ENCODE assay signal across 20 cellular contexts in the genomic region with DNA sequence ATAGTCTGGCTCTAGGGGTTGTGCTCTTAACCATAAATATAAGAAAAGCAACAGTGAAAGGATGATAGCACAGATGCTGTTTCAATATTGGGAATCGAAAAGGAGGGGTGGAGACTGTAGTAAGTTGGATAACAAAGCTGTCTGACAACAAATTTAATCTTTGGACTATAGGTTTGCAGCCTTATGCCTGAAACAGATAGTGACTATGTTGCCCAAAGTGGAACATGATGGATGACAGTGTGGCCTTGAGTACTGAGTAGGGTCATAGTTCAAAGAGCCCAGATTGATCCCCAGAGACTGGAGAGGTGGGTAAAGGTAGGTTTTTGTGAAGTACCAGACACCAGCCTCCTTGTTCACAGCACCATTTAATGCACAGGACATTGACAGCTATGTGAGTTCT.
DNase-seq lines count a peak whose midpoint lies in the region; FAIRE-seq and TF ChIP-seq lines count a peak whose summit lies in the region.
"Had no signal": no experiment of that assay in that cellular context is flagged by ENCODE, and none has a peak within 500 bp of the region (broad histone marks: within the 10 kb centered on the region; RNA-seq: fewer than 3 reads in every experiment).

No MANE protein-coding gene starts in this region.

- H3K9me3 ChIP-seq in Loucy (ENCODE audit: insufficient read depth, low read depth, low read length) (no peaks in the 10 kb centered on the region), mesenchymal stem cell (ENCODE audit: control insufficient read depth, low read length) (no peaks in the 10 kb centered on the region), suprapubic skin (no peaks in the 10 kb centered on the region)
- H3K9me3 ChIP-seq: BLaER1 had no signal

- H3K79me2 ChIP-seq in Loucy (ENCODE audit: insufficient read depth, low read length): no peaks in the 10 kb centered on the region

- H4K91ac ChIP-seq in mesenchymal stem cell (ENCODE audit: low read length): no peak overlapping the region

- peaks cover 44% of the 10 kb centered on the region for H3K4me1 ChIP-seq in Loucy (ENCODE audit: insufficient read depth, low read length, poor library complexity, severe bottlenecking)
- no peaks in the 10 kb centered on the region for H3K4me1 ChIP-seq in mesenchymal stem cell (ENCODE audit: control insufficient read depth, insufficient read depth, low read depth, low read length)
- peaks cover 5% of the 10 kb centered on the region for H3K4me1 ChIP-seq in suprapubic skin
- H3K4me1 ChIP-seq: BE2C, BLaER1 had no signal

- DNase-seq in D721Med (ENCODE audit: insufficient read length, low spot score) (no peak), mesenchymal stem cell (no peak), NCI-H524 (lab: John Stamatoyannopoulos, UW) (no peak), suprapubic skin (ENCODE audit: low spot score in 2 of 2) (no peak), NCI-H1417 treated with DMSO at 0.1 percent for 48 hours (lab: John Stamatoyannopoulos, UW) (no peak)
- DNase-seq: 8988T; ACHN; BE2C; C1 segment of cervical spinal cord; CD4-positive, alpha-beta memory T cell; CD4-positive, CD25-positive, alpha-beta regulatory T cell; CD8-positive, alpha-beta memory T cell; COR-L47; DMS79 treated with DMSO at 0.1 percent for 48 hours; GF-D8 had no signal

- H3K36me3 ChIP-seq in Loucy (ENCODE audit: insufficient read depth, low read length) (no peaks in the 10 kb centered on the region), mesenchymal stem cell (ENCODE audit: control insufficient read depth in 1 of 2, insufficient read depth in 2 of 2, low read depth in 1 of 2, low read length in 2 of 2) (no peaks in the 10 kb centered on the region), suprapubic skin (no peaks in the 10 kb centered on the region)
- H3K36me3 ChIP-seq: BE2C, BLaER1 had no signal

- H3K14ac ChIP-seq in mesenchymal stem cell (ENCODE audit: low read length in 2 of 2): no peak overlapping the region

- H3K27me3 ChIP-seq in Loucy (ENCODE audit: insufficient read depth, low read length, poor library complexity, severe bottlenecking) (no peaks in the 10 kb centered on the region), mesenchymal stem cell (ENCODE audit: control insufficient read depth in 1 of 2, insufficient read depth in 1 of 2, low read length in 2 of 2) (no peaks in the 10 kb centered on the region), suprapubic skin (no peaks in the 10 kb centered on the region)
- H3K27me3 ChIP-seq: BE2C, BLaER1 had no signal

- TF ChIP-seq EP300 in suprapubic skin (IDR thresholded peaks at IDR 0.05): no peak

- H3K23ac ChIP-seq in mesenchymal stem cell (ENCODE audit: low read length in 2 of 2): no peak overlapping the region

- H3K79me1 ChIP-seq in mesenchymal stem cell (replicated peaks; ENCODE audit: low read length, poor library complexity, severe bottlenecking): no peaks in the 10 kb centered on the region

- no peak overlapping the region for H3K18ac ChIP-seq in mesenchymal stem cell (ENCODE audit: low read depth in 1 of 2, low read length in 2 of 2)

- no peak overlapping the region for H2BK12ac ChIP-seq in mesenchymal stem cell (ENCODE audit: low read length in 2 of 2)

- TF ChIP-seq CTCF in D721Med (IDR thresholded peaks at IDR 0.05; ENCODE audit: insufficient read depth, missing control alignments) (no peak), Loucy (conservative IDR thresholded peaks at IDR 0.05; ENCODE audit: low read length) (no peak), suprapubic skin (IDR thresholded peaks at IDR 0.05) (no peak)

- H3K4me3 ChIP-seq in Loucy (ENCODE audit: low read length, poor library complexity, severe bottlenecking) (no peak overlapping the region), mesenchymal stem cell (ENCODE audit: insufficient read depth in 1 of 2, low read depth in 1 of 2, low read length in 2 of 2) (no peak overlapping the region), suprapubic skin (no peak overlapping the region)
- H3K4me3 ChIP-seq: BLaER1 had no signal

- FAIRE-seq in D721Med (lab: Jason Lieb, UNC): peak; percentile 58
- FAIRE-seq: A204.1, G401.6, GM12891 had no signal

- no peaks in the 10 kb centered on the region for H3F3A ChIP-seq in Loucy (ENCODE audit: low read depth)

- H4K20me1 ChIP-seq in Loucy (ENCODE audit: insufficient read depth, low read length, poor library complexity, severe bottlenecking): no peaks in the 10 kb centered on the region
- H4K20me1 ChIP-seq: BLaER1 had no signal

- no peak overlapping the region for H2BK120ac ChIP-seq in mesenchymal stem cell (ENCODE audit: low read depth, low read length)

- H4K8ac ChIP-seq in mesenchymal stem cell (ENCODE audit: low read length): no peak overlapping the region

- no peaks in the 10 kb centered on the region for H3K9me2 ChIP-seq in Loucy (replicated peaks; ENCODE audit: low read depth, low read length)

- WGBS in mesenchymal stem cell: 77% methylated on average over 1 of the region's 1 CpG
- 87% methylated on average over 1 of the region's 1 CpG for WGBS in suprapubic skin

- no peak for TF ChIP-seq POLR2A in suprapubic skin (IDR thresholded peaks at IDR 0.05)

- H3K27ac ChIP-seq in mesenchymal stem cell (ENCODE audit: low read length, poor library complexity, severe bottlenecking) (no peak overlapping the region), suprapubic skin (no peak overlapping the region)
- H3K27ac ChIP-seq: BLaER1 had no signal

- H3K4me2 ChIP-seq in Loucy (ENCODE audit: low read depth, low read length, poor library complexity, severe bottlenecking) (no peak overlapping the region), mesenchymal stem cell (ENCODE audit: low read length, poor library complexity, severe bottlenecking) (no peak overlapping the region)
- H3K4me2 ChIP-seq: BLaER1 had no signal

- H3K4ac ChIP-seq in mesenchymal stem cell (ENCODE audit: low read depth in 1 of 2, low read length in 2 of 2): no peak overlapping the region

- H3K9ac ChIP-seq in Loucy (ENCODE audit: low read depth, low read length, poor library complexity, severe bottlenecking) (no peak overlapping the region), mesenchymal stem cell (ENCODE audit: low read length) (no peak overlapping the region)
- H3K9ac ChIP-seq: BLaER1 had no signal

- H2BK5ac ChIP-seq in mesenchymal stem cell (ENCODE audit: low read depth, low read length, poor library complexity, severe bottlenecking): no peak overlapping the region

- H2AFZ ChIP-seq in Loucy (ENCODE audit: low read length) (peak overlapping the region; percentile 32; the same call in 1 of the 2 replicates), mesenchymal stem cell (ENCODE audit: low read depth, low read length) (peak overlapping the region; percentile 29)

- no peak overlapping the region for H2AK5ac ChIP-seq in mesenchymal stem cell (ENCODE audit: low read length, severe bottlenecking)

- H2BK15ac ChIP-seq in mesenchymal stem cell (ENCODE audit: low read depth, poor library complexity, severe bottlenecking): no peak overlapping the region
